In genomic region chr9:137669261-137669672, GRCh38 we compare ENCODE assay signal across 1 cellular context.
A peak's percentile ranks its signal among the peaks of the same experiment; 100 is the strongest.
TF ChIP-seq lines count a peak whose summit lies in the region.

No MANE protein-coding gene starts in this region.

TF ChIP-seq in K562, 482 proteins besides CTCF, POLR2A, EP300 and RAD21 (continued from another document):
- 0 out of 4 replicates have a peak, but pooled peaks of 1 of the 2 experiments have one; percentile 24 for TF ChIP-seq ZNF318 (IDR thresholded peaks at IDR 0.05; ENCODE audit: borderline replicate concordance in 1 of 2, low read depth in 1 of 2)
- TF ChIP-seq REST (CRISPR knock-in tag; IDR thresholded peaks at IDR 0.05; ENCODE audit: low read depth): no peak
- TF ChIP-seq EP400 (IDR thresholded peaks at IDR 0.05): peak; percentile 66; the same call in 1 of the 2 replicates
- no peak for TF ChIP-seq CEBPZ (IDR thresholded peaks at IDR 0.05; ENCODE audit: borderline replicate concordance, low read depth, low read length)
- TF ChIP-seq MGA (IDR thresholded peaks at IDR 0.05): peak; percentile 66
- peak; percentile 86; the same call in 1 of the 2 replicates for TF ChIP-seq MYC (IDR thresholded peaks at IDR 0.05; ENCODE audit: low read depth, low read length)
- no peak for TF ChIP-seq MYC (CRISPR knock-in tag; IDR thresholded peaks at IDR 0.05; ENCODE audit: borderline replicate concordance, low read depth)
- TF ChIP-seq MEF2D (tag; conservative IDR thresholded peaks at IDR 0.05; ENCODE audit: low read depth): no peak
- TF ChIP-seq NKRF (IDR thresholded peaks at IDR 0.05; ENCODE audit: borderline replicate concordance): peak; percentile 35; the same call in 1 of the 2 replicates
- TF ChIP-seq ETV5 (CRISPR knock-in tag; IDR thresholded peaks at IDR 0.05; ENCODE audit: low read depth): no peak
- peak; percentile 57; the same call in 1 of the 2 replicates for TF ChIP-seq ZBTB7A (IDR thresholded peaks at IDR 0.05; ENCODE audit: borderline replicate concordance, control insufficient read depth, low read depth, low read length)
